23 cellular contexts compared by ENCODE assay signal in genomic region chr17:46774108-46774737, GRCh38. TPM values are rescaled to one million over a fixed set of nuclear protein-coding genes. Genes with fewer than 3 reads are reported as not detected.
DNase-seq lines count a peak whose midpoint lies in the region; ATAC-seq and TF ChIP-seq lines count a peak whose summit lies in the region.
"Had no signal": no experiment of that assay in that cellular context is flagged by ENCODE, and none has a peak within 500 bp of the region (broad histone marks: within the 10 kb centered on the region; RNA-seq: fewer than 3 reads in every experiment).

No MANE protein-coding gene starts in this region.

- H3K4me3 ChIP-seq in BLaER1 treated with 17β-estradiol and CSF1 and Interleukin-3, amounts not matched to agents 10 nM and 100 nM = no peak overlapping the region
- H3K4me3 ChIP-seq in GM23338 (no peak overlapping the region), gastroesophageal sphincter (no peak overlapping the region), A673 (ENCODE audit: low read depth, low read length, poor library complexity, severe bottlenecking) (no peak overlapping the region)
- H3K4me3 ChIP-seq: cardiac muscle cell, SK-N-MC, tibial nerve had no signal

- H3K9me3 Mint-ChIP-seq in GM23338 (peaks cover 6% of the 10 kb centered on the region; the same call in 2 of the 3 replicates), chondrocyte (ENCODE audit: low read depth) (no peaks in the 10 kb centered on the region)
- no peaks in the 10 kb centered on the region for H3K9me3 Mint-ChIP-seq in activated T-helper 2 cell treated with anti-CD3 and anti-CD28 coated beads, Interferon-gamma antibody, Interleukin-2, Interleukin-4, amounts not matched to agents 10 μg/mL and 5 μg/mL and 100 μg/mL, durations not matched to agents 14 hours and 24 hours and 36 hours
- H3K9me3 Mint-ChIP-seq: activated CD4-positive, alpha-beta T cell treated with anti-CD3 and anti-CD28 coated beads, Interleukin-2, amount 10 ng/mL, durations not matched to agents 24 days and 14 days; activated naive CD4-positive, alpha-beta T cell treated with anti-CD3 and anti-CD28 coated beads, Interleukin-2, amount 10 ng/mL, durations not matched to agents 7 days and 5 days; CD4-positive, alpha-beta memory T cell; naive thymus-derived CD8-positive, alpha-beta T cell had no signal

- H3K27me3 ChIP-seq in BLaER1 treated with 17β-estradiol and CSF1 and Interleukin-3, amounts not matched to agents 10 nM and 100 nM = peaks cover 20 to 36% (median 30%) of the 10 kb centered on the region in 11 experiments
- H3K27me3 ChIP-seq in GM23338 (ENCODE audit: insufficient read depth) (peaks cover 83% of the 10 kb centered on the region), gastroesophageal sphincter (peaks cover 23% of the 10 kb centered on the region), A673 (replicated peaks; ENCODE audit: insufficient read depth, low read depth, low read length, poor library complexity) (no peaks in the 10 kb centered on the region)
- H3K27me3 ChIP-seq: cardiac muscle cell had no signal

- CTCF ChIA-PET in A673 (lab: Charles Lee) = no interaction called here

- DNase-seq in GM23338 (ENCODE audit: low spot score) (no peak), chondrocyte (ENCODE audit: low spot score) (peak; percentile 74), mesenteric fat pad (ENCODE audit: low spot score) (peak; percentile 16), A673 (ENCODE audit: low spot score) (no peak)
- DNase-seq in activated T-helper 2 cell treated with anti-CD3 and anti-CD28 coated beads, Interferon-gamma antibody, Interleukin-2, Interleukin-4, amounts not matched to agents 10 μg/mL and 5 μg/mL and 100 μg/mL, durations not matched to agents 14 hours and 24 hours and 36 hours (ENCODE audit: low spot score) = no peak
- no peak for DNase-seq in activated CD4-positive, alpha-beta T cell treated with anti-CD3 and anti-CD28 coated beads, Interleukin-2, amount 50 U/mL, for 4 hours
- DNase-seq: activated CD4-positive, alpha-beta T cell treated with anti-CD3 and anti-CD28 coated beads, Interleukin-2, amount 10 ng/mL, durations not matched to agents 24 days and 14 days; activated naive CD4-positive, alpha-beta T cell treated with anti-CD3 and anti-CD28 coated beads, Interleukin-2, amount 10 ng/mL, durations not matched to agents 7 days and 5 days; CD4-positive, alpha-beta memory T cell; dermis blood vessel endothelial cell; DMS153; GDM1; NCI-H1092 treated with DMSO at 0.1 percent for 48 hours; NCI-H1930; NCI-H345; NCI-H748 treated with DMSO at 0.1 percent for 48 hours had no signal

- H4K20me1 ChIP-seq in BLaER1 treated with 17β-estradiol and CSF1 and Interleukin-3, amounts not matched to agents 10 nM and 100 nM = peaks cover 0 to 9% (median 0%) of the 10 kb centered on the region in 11 experiments; a peak in 2 of 22 replicates
- H4K20me1 ChIP-seq in GM23338 (replicated peaks; ENCODE audit: insufficient read depth) = peaks cover 2% of the 10 kb centered on the region; the same call in 1 of the 2 replicates

- intact Hi-C loops in activated T-helper 2 cell treated with anti-CD3 and anti-CD28 coated beads, Interferon-gamma antibody, Interleukin-2, Interleukin-4, amounts not matched to agents 10 μg/mL and 5 μg/mL and 100 μg/mL, durations not matched to agents 14 hours and 24 hours and 36 hours (cut with micrococcal nuclease) = loop anchor here (5.0 kb wide), 1 partner anchor 43 kb away; the partner anchor contains the start of gene WNT3
- intact Hi-C loops in A673 (cut with micrococcal nuclease; ENCODE audit: unreplicated experiment) = no loop called here

- H3K27ac ChIP-seq in BLaER1 treated with 17β-estradiol and CSF1 and Interleukin-3, amounts not matched to agents 10 nM and 100 nM = no peak overlapping the region
- H3K27ac ChIP-seq in GM23338 (ENCODE audit: low read depth) (no peak overlapping the region), gastroesophageal sphincter (no peak overlapping the region), A673 (ENCODE audit: low read depth, low read length, poor library complexity, severe bottlenecking) (no peak overlapping the region)
- H3K27ac ChIP-seq: cardiac muscle cell, SK-N-MC, tibial nerve had no signal

- H3K9me2 ChIP-seq in GM23338 (ENCODE audit: insufficient read depth) = no peaks in the 10 kb centered on the region

- H3K27me3 Mint-ChIP-seq in GM23338 (ENCODE audit: insufficient read depth, low read depth, poor library complexity) (peaks cover 86% of the 10 kb centered on the region), chondrocyte (ENCODE audit: low read depth) (no peaks in the 10 kb centered on the region)
- H3K27me3 Mint-ChIP-seq in activated T-helper 2 cell treated with anti-CD3 and anti-CD28 coated beads, Interferon-gamma antibody, Interleukin-2, Interleukin-4, amounts not matched to agents 10 μg/mL and 5 μg/mL and 100 μg/mL, durations not matched to agents 14 hours and 24 hours and 36 hours (ENCODE audit: low read depth) = peaks cover 34% of the 10 kb centered on the region

- TF ChIP-seq POLR2A in gastroesophageal sphincter (IDR thresholded peaks at IDR 0.05) = no peak

- peak overlapping the region in 9 of 11 experiments; percentile 12 to 97 (median 45); a peak in 15 of 22 replicates for H3K4me2 ChIP-seq in BLaER1 treated with 17β-estradiol and CSF1 and Interleukin-3, amounts not matched to agents 10 nM and 100 nM
- H3K4me2 ChIP-seq in GM23338 = peak overlapping the region; percentile 65

- H3K36me3 Mint-ChIP-seq in GM23338 (ENCODE audit: low read depth) (peaks cover 7% of the 10 kb centered on the region; the same call in 1 of the 3 replicates), chondrocyte (ENCODE audit: low read depth) (no peaks in the 10 kb centered on the region)
- H3K36me3 Mint-ChIP-seq in activated T-helper 2 cell treated with anti-CD3 and anti-CD28 coated beads, Interferon-gamma antibody, Interleukin-2, Interleukin-4, amounts not matched to agents 10 μg/mL and 5 μg/mL and 100 μg/mL, durations not matched to agents 14 hours and 24 hours and 36 hours (ENCODE audit: low read depth) = no peaks in the 10 kb centered on the region
- H3K36me3 Mint-ChIP-seq: activated naive CD4-positive, alpha-beta T cell treated with anti-CD3 and anti-CD28 coated beads, Interleukin-2, amount 10 ng/mL, durations not matched to agents 7 days and 5 days; CD4-positive, alpha-beta memory T cell; naive thymus-derived CD8-positive, alpha-beta T cell had no signal

- H3K79me2 ChIP-seq in GM23338 (replicated peaks; ENCODE audit: insufficient read depth) = no peaks in the 10 kb centered on the region

- H3K4me1 Mint-ChIP-seq in GM23338 (peaks cover 36% of the 10 kb centered on the region), chondrocyte (ENCODE audit: low read depth) (peaks cover 7% of the 10 kb centered on the region)
- H3K4me1 Mint-ChIP-seq in activated T-helper 2 cell treated with anti-CD3 and anti-CD28 coated beads, Interferon-gamma antibody, Interleukin-2, Interleukin-4, amounts not matched to agents 10 μg/mL and 5 μg/mL and 100 μg/mL, durations not matched to agents 14 hours and 24 hours and 36 hours (ENCODE audit: low read depth) = peaks cover 2% of the 10 kb centered on the region

- no peak overlapping the region for H3K9ac ChIP-seq in BLaER1 treated with 17β-estradiol and CSF1 and Interleukin-3, amounts not matched to agents 10 nM and 100 nM

- 94 to 100% methylated on average over 5 to 8 of the region's 10 CpGs for WGBS in gastroesophageal sphincter (ENCODE audit: low coverage in 1 of 2), 2 donors

- H3K27ac Mint-ChIP-seq in GM23338 (no peak overlapping the region), chondrocyte (ENCODE audit: unreplicated experiment) (no peak overlapping the region)
- H3K27ac Mint-ChIP-seq in activated T-helper 2 cell treated with anti-CD3 and anti-CD28 coated beads, Interferon-gamma antibody, Interleukin-2, Interleukin-4, amounts not matched to agents 10 μg/mL and 5 μg/mL and 100 μg/mL, durations not matched to agents 14 hours and 24 hours and 36 hours = no peak overlapping the region
- H3K27ac Mint-ChIP-seq: activated CD4-positive, alpha-beta T cell treated with anti-CD3 and anti-CD28 coated beads, Interleukin-2, amount 10 ng/mL, durations not matched to agents 24 days and 14 days; activated naive CD4-positive, alpha-beta T cell treated with anti-CD3 and anti-CD28 coated beads, Interleukin-2, amount 10 ng/mL, durations not matched to agents 7 days and 5 days; CD4-positive, alpha-beta memory T cell; naive thymus-derived CD8-positive, alpha-beta T cell had no signal

- H3K36me3 ChIP-seq in BLaER1 treated with 17β-estradiol and CSF1 and Interleukin-3, amounts not matched to agents 10 nM and 100 nM = no peaks in the 10 kb centered on the region
- H3K36me3 ChIP-seq in GM23338 (ENCODE audit: insufficient read depth) = no peaks in the 10 kb centered on the region
- H3K36me3 ChIP-seq in gastroesophageal sphincter = no peaks in the 10 kb centered on the region
- H3K36me3 ChIP-seq in A673 (ENCODE audit: insufficient read depth, low read length, poor library complexity, severe bottlenecking) = no peaks in the 10 kb centered on the region
- H3K36me3 ChIP-seq: cardiac muscle cell, tibial nerve had no signal

- H3F3A ChIP-seq in GM23338 (replicated peaks; ENCODE audit: low read depth) = 0 out of 2 replicates have a peak, but pooled peaks cover 8% of the 10 kb centered on the region

- H3K9me3 ChIP-seq in BLaER1 treated with 17β-estradiol and CSF1 and Interleukin-3, amounts not matched to agents 10 nM and 100 nM (replicated peaks in 1 of 11) = no peaks in the 10 kb centered on the region
- H3K9me3 ChIP-seq in gastroesophageal sphincter (no peaks in the 10 kb centered on the region), A673 (ENCODE audit: low read depth, low read length, poor library complexity, severe bottlenecking) (no peaks in the 10 kb centered on the region)
- H3K9me3 ChIP-seq: tibial nerve had no signal

- no peak for ATAC-seq in GM23338
- no peak for ATAC-seq in gastroesophageal sphincter
- ATAC-seq: naive thymus-derived CD8-positive, alpha-beta T cell had no signal

- no peak for TF ChIP-seq CTCF in GM23338 (conservative IDR thresholded peaks at IDR 0.05; ENCODE audit: low read depth in 2 of 2)
- TF ChIP-seq CTCF in chondrocyte (IDR thresholded peaks at IDR 0.05) = no peak
- no peak for TF ChIP-seq CTCF in gastroesophageal sphincter (IDR thresholded peaks at IDR 0.05)
- TF ChIP-seq CTCF in A673 (conservative IDR thresholded peaks at IDR 0.05; ENCODE audit: low read depth, low read length) = no peak

- no TSS peak for BruUV-seq in A673 (replicated peaks; lab: Mats Ljungman, UMichigan)

- POLR2A ChIA-PET in A673 (lab: Charles Lee; ENCODE audit: low non-redundant PET) = interaction anchor here (0.6 kb wide), 1 partner anchor 71 kb away, joined by 7 read pairs; no protein-coding TSS in a partner anchor

- peaks cover 11 to 64% (median 54%) of the 10 kb centered on the region in 10 experiments for H3K4me1 ChIP-seq in BLaER1 treated with 17β-estradiol and CSF1 and Interleukin-3, amounts not matched to agents 10 nM and 100 nM
- H3K4me1 ChIP-seq in GM23338 (ENCODE audit: insufficient read depth) (peaks cover 29% of the 10 kb centered on the region), gastroesophageal sphincter (peaks cover 0 to 25% (median 5%) of the 10 kb centered on the region in 3 donors), A673 (ENCODE audit: insufficient read depth, low read length, poor library complexity, severe bottlenecking) (no peaks in the 10 kb centered on the region)

- H3K4me3 Mint-ChIP-seq in GM23338 (peak overlapping the region; percentile 48; the same call in 1 of the 3 replicates), chondrocyte (ENCODE audit: unreplicated experiment) (no peak overlapping the region)
- H3K4me3 Mint-ChIP-seq in activated T-helper 2 cell treated with anti-CD3 and anti-CD28 coated beads, Interferon-gamma antibody, Interleukin-2, Interleukin-4, amounts not matched to agents 10 μg/mL and 5 μg/mL and 100 μg/mL, durations not matched to agents 14 hours and 24 hours and 36 hours (ENCODE audit: low read depth) = no peak overlapping the region
- H3K4me3 Mint-ChIP-seq: activated CD4-positive, alpha-beta T cell treated with anti-CD3 and anti-CD28 coated beads, Interleukin-2, amount 10 ng/mL, durations not matched to agents 24 days and 14 days; activated naive CD4-positive, alpha-beta T cell treated with anti-CD3 and anti-CD28 coated beads, Interleukin-2, amount 10 ng/mL, durations not matched to agents 7 days and 5 days had no signal

- TF ChIP-seq EP300 in gastroesophageal sphincter (IDR thresholded peaks at IDR 0.05) = no peak

- no peak overlapping the region for H2AFZ ChIP-seq in GM23338

RNA-seq across cellular contexts. Expression of gene WNT3, which starts 44.3 kb away (rescaled TPM):
- total RNA-seq in GM23338 (2014; rRNA removed; shearing (Covaris generic)) = 2.7 and 3.6 TPM in 2 replicates
- 2.8 and 3.4 TPM in 2 replicates for polyA plus RNA-seq in GM23338 (2016; fragmentation: Nextera tagmentation; extraction: Ambion mirVana)
- total RNA-seq in chondrocyte = 4.1 to 5.2 TPM (median 4.9 TPM) in 3 replicates
- 1.9 TPM for total RNA-seq in mesenteric fat pad
- total RNA-seq in activated T-helper 2 cell treated with anti-CD3 and anti-CD28 coated beads, Interferon-gamma antibody, Interleukin-2, Interleukin-4, amounts not matched to agents 10 μg/mL and 5 μg/mL and 100 μg/mL, durations not matched to agents 14 hours and 24 hours and 36 hours = 0.07 TPM in 1 of 2 replicates, not detected in the other
- 1 to 10 TPM in 2 of 4 donors, under 1 TPM in 2; 0.62 to 1.4 (median 0.99) TPM for total RNA-seq in gastroesophageal sphincter
- total RNA-seq in A673 (2021) = 1.3 and 2.2 TPM in 2 replicates
- total RNA-seq: CD4-positive, alpha-beta memory T cell; naive thymus-derived CD8-positive, alpha-beta T cell; T-helper 2 cell treated with Interferon-gamma antibody and Interleukin-4, amounts not matched to agents 100 ng/mL and 5 ng/mL, for 36 hours had no signal
- polyA plus RNA-seq: CD4-positive, alpha-beta memory T cell; naive thymus-derived CD8-positive, alpha-beta T cell had no signal

Comparison
In these comparisons a context has a peak if more than half of its experiments do, and no peak if none do; other contexts are left out.
1. DNase-seq: peak in chondrocyte (single experiment) and mesenteric fat pad (single experiment); none in GM23338 (single experiment), activated T-helper 2 cell treated with anti-CD3 and anti-CD28 coated beads, Interferon-gamma antibody, Interleukin-2, Interleukin-4, amounts not matched to agents 10 μg/mL and 5 μg/mL and 100 μg/mL, durations not matched to agents 14 hours and 24 hours and 36 hours (single experiment), activated CD4-positive, alpha-beta T cell treated with anti-CD3 and anti-CD28 coated beads, Interleukin-2, amount 50 U/mL, for 4 hours (0 of 2) and A673 (single experiment).